ENCODE assay signal across 24 cellular contexts in the genomic region with DNA sequence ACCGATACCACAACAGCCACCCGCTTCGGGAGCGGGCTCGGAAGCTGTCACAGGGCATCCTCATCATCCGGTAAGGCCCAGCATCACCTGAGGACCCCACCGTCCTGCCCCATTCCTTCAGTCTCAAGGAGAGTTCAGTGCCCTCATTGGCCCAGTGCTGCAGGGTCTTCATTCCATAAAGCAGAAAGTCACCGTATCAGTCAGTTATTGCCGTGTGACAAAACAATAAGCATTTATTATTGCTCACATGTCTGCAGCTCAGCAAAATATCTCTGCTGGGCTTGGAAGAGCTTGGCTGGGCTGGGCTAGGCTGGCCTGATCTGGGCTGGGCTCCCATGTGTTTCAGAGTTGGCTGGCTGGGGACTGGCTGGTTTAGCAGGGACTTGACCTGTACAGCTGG. TPM values are rescaled to one million over a fixed set of nuclear protein-coding genes. Genes with fewer than 3 reads are reported as not detected.
DNase-seq lines count a peak whose midpoint lies in the region; ATAC-seq, FAIRE-seq and TF ChIP-seq lines count a peak whose summit lies in the region.
"Had no signal": no experiment of that assay in that cellular context is flagged by ENCODE, and none has a peak within 500 bp of the region (broad histone marks: within the 10 kb centered on the region; RNA-seq: fewer than 3 reads in every experiment).

No MANE protein-coding gene starts in this region.

- TF ChIP-seq POLR2A in K562 (conservative IDR thresholded peaks at IDR 0.05): no peak
- no peak for TF ChIP-seq POLR2A in body of pancreas (IDR thresholded peaks at IDR 0.05)

- peaks cover 34% of the 10 kb centered on the region for H3K36me3 Mint-ChIP-seq in activated naive CD4-positive, alpha-beta T cell treated with anti-CD3 and anti-CD28 coated beads for 36 hours (ENCODE audit: low read depth)
- peaks cover 55% of the 10 kb centered on the region for H3K36me3 Mint-ChIP-seq in nephron progenitor cell (ENCODE audit: low read depth)

- FAIRE-seq in K562 (lab: Jason Lieb, UNC): no peak
- FAIRE-seq: A204.1, D721Med, GM12878, H54 had no signal

- H3K27me3 ChIP-seq in K562 (ENCODE audit: control insufficient read depth in 2 of 2, insufficient read depth in 2 of 2, low read length in 2 of 2) (no peaks in the 10 kb centered on the region), Karpas-422 (ENCODE audit: low read length) (no peaks in the 10 kb centered on the region), body of pancreas (no peaks in the 10 kb centered on the region)
- H3K27me3 ChIP-seq: BLaER1 had no signal

- 95% methylated on average over 8 of the region's 9 CpGs for WGBS in K562 (ENCODE audit: insufficient coverage, low coverage, missing lambda C conversion rate)
- WGBS in body of pancreas, 2 donors: 94 to 97% methylated on average over 9 of the region's 9 CpGs

- DNase-seq in activated naive CD4-positive, alpha-beta T cell treated with anti-CD3 and anti-CD28 coated beads for 36 hours: no peak
- DNase-seq in activated naive CD4-positive, alpha-beta T cell (lab: John Stamatoyannopoulos, UW): no peak
- DNase-seq in K562 (ENCODE audit: extremely low read depth in 1 of 4, low spot score in 3 of 4) (no peak), nephron progenitor cell (no peak), Karpas-422 (no peak), body of pancreas (no peak), C1 segment of cervical spinal cord (lab: John Stamatoyannopoulos, UW) (no peak)
- DNase-seq: CD4-positive, alpha-beta T cell; CD8-positive, alpha-beta memory T cell; DMS 273 treated with DMSO at 0.1 percent for 48 hours; DMS79; EL; GDM1; GOT3 had no signal

- H3K27me3 Mint-ChIP-seq in activated naive CD4-positive, alpha-beta T cell treated with anti-CD3 and anti-CD28 coated beads for 36 hours (ENCODE audit: low read depth): no peaks in the 10 kb centered on the region
- H3K27me3 Mint-ChIP-seq in nephron progenitor cell (ENCODE audit: low read depth, poor library complexity): no peaks in the 10 kb centered on the region
- H3K27me3 Mint-ChIP-seq: B cell; CD4-positive, alpha-beta T cell had no signal

- in situ Hi-C loops in K562 (cut with MboI): no loop called here

- H3K9me3 Mint-ChIP-seq in activated naive CD4-positive, alpha-beta T cell treated with anti-CD3 and anti-CD28 coated beads for 36 hours: no peaks in the 10 kb centered on the region
- no peaks in the 10 kb centered on the region for H3K9me3 Mint-ChIP-seq in nephron progenitor cell
- H3K9me3 Mint-ChIP-seq: CD4-positive, alpha-beta T cell; CD8-positive, alpha-beta memory T cell had no signal

- H4K20me1 ChIP-seq in K562 (replicated peaks; ENCODE audit: control insufficient read depth, insufficient read depth, low read length): no peaks in the 10 kb centered on the region
- H4K20me1 ChIP-seq in Karpas-422 (ENCODE audit: insufficient read depth, low read depth, low read length): no peaks in the 10 kb centered on the region

- H3K4me3 Mint-ChIP-seq in activated naive CD4-positive, alpha-beta T cell treated with anti-CD3 and anti-CD28 coated beads for 36 hours: no peak overlapping the region
- H3K4me3 Mint-ChIP-seq in nephron progenitor cell: no peak overlapping the region
- H3K4me3 Mint-ChIP-seq: B cell; CD14-positive monocyte; CD4-positive, alpha-beta T cell; CD8-positive, alpha-beta memory T cell had no signal

- H3K4me1 Mint-ChIP-seq in activated naive CD4-positive, alpha-beta T cell treated with anti-CD3 and anti-CD28 coated beads for 36 hours (ENCODE audit: low read depth): peaks cover 4% of the 10 kb centered on the region
- H3K4me1 Mint-ChIP-seq in nephron progenitor cell: no peaks in the 10 kb centered on the region

- no peak for TF ChIP-seq RAD21 in K562 (CRISPR knock-in tag; conservative IDR thresholded peaks at IDR 0.05 in 1 of 2, IDR thresholded peaks at IDR 0.05 in 1 of 2)

- H3K27ac ChIP-seq in HEK293 (ENCODE audit: extremely low read depth, low read depth, low read length): no peak overlapping the region
- no peak overlapping the region; the same call in 2 of the 3 replicates for H3K27ac ChIP-seq in K562 (ENCODE audit: extremely low read depth, low read depth, low read length)
- H3K27ac ChIP-seq in Karpas-422 (ENCODE audit: low read length): no peak overlapping the region
- H3K27ac ChIP-seq in body of pancreas: no peak overlapping the region
- H3K27ac ChIP-seq: 22Rv1, BLaER1 had no signal

- POLR2A ChIA-PET in HEK293 (lab: Yijun Ruan, JAX): interaction anchor here (0.6 kb wide), 1 partner anchor 38 kb away, joined by 3 read pairs; no protein-coding TSS in a partner anchor
- POLR2A ChIA-PET in K562 (lab: Yijun Ruan, JAX): interaction anchor here (1.1 kb wide), 1 partner anchor 9 kb away, joined by 3 read pairs; a partner anchor contains a TSS

- H3K9ac ChIP-seq in K562 (ENCODE audit: insufficient read depth in 1 of 2, low read depth in 2 of 2, low read length in 2 of 2): no peak overlapping the region
- H3K9ac ChIP-seq in Karpas-422 (ENCODE audit: low read length): no peak overlapping the region
- H3K9ac ChIP-seq: BLaER1 had no signal

- H3K4me3 ChIP-seq in HEK293 (ENCODE audit: low read depth, low read length): no peak overlapping the region
- no peak overlapping the region for H3K4me3 ChIP-seq in K562
- H3K4me3 ChIP-seq in Karpas-422 (ENCODE audit: low read length): no peak overlapping the region
- no peak overlapping the region for H3K4me3 ChIP-seq in body of pancreas
- H3K4me3 ChIP-seq: BLaER1, GM12878, HAP-1 had no signal

- no peaks in the 10 kb centered on the region for H3K79me2 ChIP-seq in K562 (ENCODE audit: control insufficient read depth, insufficient read depth, low read length)
- H3K79me2 ChIP-seq in Karpas-422 (ENCODE audit: low read length): no peaks in the 10 kb centered on the region

- ATAC-seq in K562 (no peak), body of pancreas (no peak)
- ATAC-seq: GM12878 had no signal

- intact Hi-C loops in activated naive CD4-positive, alpha-beta T cell treated with anti-CD3 and anti-CD28 coated beads for 36 hours (cut with micrococcal nuclease): no loop called here
- intact Hi-C loops in K562 (cut with micrococcal nuclease): no loop called here
- intact Hi-C loops in body of pancreas (cut with DNase I): no loop called here

- BruUV-seq in K562 (replicated peaks; lab: Mats Ljungman, UMichigan): no TSS peak

- H3K9me3 ChIP-seq in HEK293 (ENCODE audit: control insufficient read depth, insufficient read depth, low read depth, low read length) (no peaks in the 10 kb centered on the region), K562 (replicated peaks; ENCODE audit: control insufficient read depth, insufficient read depth, low read depth, low read length) (no peaks in the 10 kb centered on the region), Karpas-422 (ENCODE audit: low read length) (no peaks in the 10 kb centered on the region), body of pancreas (no peaks in the 10 kb centered on the region)
- H3K9me3 ChIP-seq: BLaER1, HAP-1 had no signal

- no peaks in the 10 kb centered on the region for H3K4me1 ChIP-seq in HEK293 (ENCODE audit: control insufficient read depth, insufficient read depth, low read length)
- H3K4me1 ChIP-seq in K562 (replicated peaks in 1 of 2; ENCODE audit: control insufficient read depth in 2 of 2, insufficient read depth in 2 of 2, low read length in 2 of 2): peaks cover 0 to 6% of the 10 kb centered on the region in 2 experiments; a peak in 2 of 5 replicates
- H3K4me1 ChIP-seq in Karpas-422 (ENCODE audit: low read length): no peaks in the 10 kb centered on the region
- H3K4me1 ChIP-seq in body of pancreas: no peaks in the 10 kb centered on the region
- H3K4me1 ChIP-seq: BLaER1, HAP-1 had no signal

- no peak for TF ChIP-seq EP300 in K562 (IDR thresholded peaks at IDR 0.05; ENCODE audit: low read length)

- no peak for TF ChIP-seq CTCF in HEK293 (tag by site-specific recombination; IDR thresholded peaks at IDR 0.05)
- no peak for TF ChIP-seq CTCF in K562 (IDR thresholded peaks at IDR 0.05 in 2 of 3, conservative IDR thresholded peaks at IDR 0.05 in 1 of 3; ENCODE audit: insufficient read depth in 2 of 3, low read depth in 1 of 3, low read length in 3 of 3)
- TF ChIP-seq CTCF in nephron progenitor cell (IDR thresholded peaks at IDR 0.05): no peak
- TF ChIP-seq CTCF in body of pancreas (IDR thresholded peaks at IDR 0.05): no peak

- H3K36me3 ChIP-seq in HEK293 (ENCODE audit: control insufficient read depth in 2 of 2, insufficient read depth in 1 of 2, low read length in 2 of 2): peaks cover 46 to 87% of the 10 kb centered on the region in 2 experiments
- peaks cover 73% of the 10 kb centered on the region for H3K36me3 ChIP-seq in K562 (ENCODE audit: control insufficient read depth, insufficient read depth, low read length)
- H3K36me3 ChIP-seq in Karpas-422 (ENCODE audit: insufficient read depth, low read length): peaks cover 20% of the 10 kb centered on the region; the same call in 1 of the 2 replicates
- peaks cover 15 to 29% of the 10 kb centered on the region in 2 donors for H3K36me3 ChIP-seq in body of pancreas (replicated peaks in 1 of 2; ENCODE audit: insufficient read depth in 1 of 2, low read depth in 2 of 2)

- H3K9me1 ChIP-seq in K562 (ENCODE audit: control insufficient read depth, insufficient read depth, low read length): no peaks in the 10 kb centered on the region

- CTCF ChIA-PET in activated naive CD4-positive, alpha-beta T cell treated with anti-CD3 and anti-CD28 coated beads for 36 hours (lab: Charles Lee): no interaction called here
- CTCF ChIA-PET in HEK293 (lab: Yijun Ruan, JAX) (interaction anchor here (1.6 kb wide), 1 partner anchor 158 kb away, joined by 3 read pairs; no protein-coding TSS in a partner anchor), K562 (lab: Yijun Ruan, JAX; ENCODE audit: low intra/inter-chr PET ratio) (no interaction called here)

- no peaks in the 10 kb centered on the region for H3K9me2 ChIP-seq in Karpas-422 (replicated peaks; ENCODE audit: insufficient read depth, low read length)

- H3K4me2 ChIP-seq in K562 (ENCODE audit: insufficient read depth, low read length) (no peak overlapping the region), Karpas-422 (ENCODE audit: low read depth, low read length, poor library complexity, severe bottlenecking) (no peak overlapping the region)
- H3K4me2 ChIP-seq: BLaER1 had no signal

- H2AFZ ChIP-seq in K562 (ENCODE audit: low read depth, low read length): no peak overlapping the region
- H2AFZ ChIP-seq in Karpas-422 (ENCODE audit: low read length): no peak overlapping the region

- H3K27ac Mint-ChIP-seq in activated naive CD4-positive, alpha-beta T cell treated with anti-CD3 and anti-CD28 coated beads for 36 hours: peak overlapping the region; percentile 69
- peak overlapping the region; percentile 40 for H3K27ac Mint-ChIP-seq in nephron progenitor cell
- H3K27ac Mint-ChIP-seq: B cell; CD4-positive, alpha-beta T cell had no signal

RNA-seq across cellular contexts. Expression of gene MRI1, which starts 8.1 kb away (rescaled TPM):
- total RNA-seq in activated naive CD4-positive, alpha-beta T cell treated with anti-CD3 and anti-CD28 coated beads for 36 hours: 10 to 100 TPM; 14.0 to 14.8 TPM
- 17.4 and 51.8 TPM in 2 replicates for total RNA-seq in K562 (2011; cell fraction: chromatin; rRNA removed; ENCODE audit: low replicate concordance)
- 53.4 and 56.5 TPM in 2 replicates for total RNA-seq in K562 (2011; cell fraction: nucleolus; rRNA removed)
- 27.6 and 32.3 TPM in 2 replicates for total RNA-seq in K562 (2011; cell fraction: nucleoplasm; rRNA removed)
- total RNA-seq in K562 (2014; rRNA removed): 57.4 and 68.7 TPM in 2 replicates
- total RNA-seq in K562 (2014; rRNA removed; fragmentation: Illumina TruSeq; extraction: Trizol): 13.3 and 15.8 TPM in 2 replicates
- total RNA-seq in K562 (2015; rRNA removed; fragmentation: Illumina TruSeq; extraction: Trizol): 30.9 and 31.6 TPM in 2 replicates
- 45.8 and 47.3 TPM in 2 replicates for total RNA-seq in K562 (2021)
- polyA plus RNA-seq in K562 (2011; rRNA removed): 19.3 and 27.7 TPM in 2 replicates
- 29.0 and 63.4 TPM in 2 replicates for polyA plus RNA-seq in K562 (2011; cell fraction: cytosol; rRNA removed)
- polyA plus RNA-seq in K562 (2011; cell fraction: nucleus; rRNA removed): 98.1 and 179 TPM in 2 replicates
- polyA plus RNA-seq in K562 (2012): 24.2 and 27.5 TPM in 2 replicates
- polyA plus RNA-seq in K562 (2014; fragmentation: Illumina TruSeq; extraction: Trizol): 28.2 and 30.0 TPM in 2 replicates
- 1 to 10 TPM; 5.5 to 6.5 TPM for polyA plus RNA-seq in K562 (2014; fragmentation: Nextera tagmentation; extraction: Ambion mirVana)
- polyA plus RNA-seq in K562 (2014; rRNA removed): 34.7 and 43.0 TPM in 2 replicates
- polyA minus RNA-seq in K562 (2011; rRNA and poly(A)+ RNA removed): 10.9 and 14.8 TPM in 2 replicates
- 27.6 and 28.3 TPM in 2 replicates for polyA minus RNA-seq in K562 (2011; cell fraction: cytosol; rRNA and poly(A)+ RNA removed)
- polyA minus RNA-seq in K562 (2011; cell fraction: nucleus; rRNA and poly(A)+ RNA removed): 23.2 and 23.7 TPM in 2 replicates
- total RNA-seq in Karpas-422 (2014; rRNA removed; shearing (Covaris generic); ENCODE audit: low replicate concordance): 33.4 and 78.9 TPM in 2 replicates
- 10 to 100 TPM; 69.0 to 82.7 TPM for total RNA-seq in body of pancreas

RNA-seq across cellular contexts. Expression of gene C19orf53, which starts 18.0 kb away (rescaled TPM):
- 100 to 1,000 TPM; 116 to 132 TPM for total RNA-seq in activated naive CD4-positive, alpha-beta T cell treated with anti-CD3 and anti-CD28 coated beads for 36 hours
- 16.1 and 36.9 TPM in 2 replicates for total RNA-seq in K562 (2011; cell fraction: chromatin; rRNA removed; ENCODE audit: low replicate concordance)
- 41.2 and 47.9 TPM in 2 replicates for total RNA-seq in K562 (2011; cell fraction: nucleolus; rRNA removed)
- 32.6 and 42.2 TPM in 2 replicates for total RNA-seq in K562 (2011; cell fraction: nucleoplasm; rRNA removed)
- total RNA-seq in K562 (2014; rRNA removed) (164 and 284 TPM in 2 replicates), K562 (2014; rRNA removed; fragmentation: Illumina TruSeq; extraction: Trizol) (63.0 and 98.5 TPM in 2 replicates), K562 (2015; rRNA removed; fragmentation: Illumina TruSeq; extraction: Trizol) (115 and 130 TPM in 2 replicates), K562 (2021) (95.9 and 109 TPM in 2 replicates), body of pancreas (100 to 1,000 TPM in 1 of 2 donors, 10 to 100 TPM in 1; 47.7 to 103 TPM)
- polyA plus RNA-seq in K562 (2011; rRNA removed) (151 and 169 TPM in 2 replicates), K562 (2014; fragmentation: Illumina TruSeq; extraction: Trizol) (205 and 214 TPM in 2 replicates), K562 (2014; fragmentation: Nextera tagmentation; extraction: Ambion mirVana) (100 to 1,000 TPM; 416 to 441 TPM), K562 (2014; rRNA removed) (197 and 206 TPM in 2 replicates)
- 153 and 227 TPM in 2 replicates for polyA plus RNA-seq in K562 (2011; cell fraction: cytosol; rRNA removed)
- 87.2 and 100 TPM in 2 replicates for polyA plus RNA-seq in K562 (2011; cell fraction: nucleus; rRNA removed)
- 146 and 190 TPM in 2 replicates for polyA plus RNA-seq in K562 (2012)
- 24.1 and 41.5 TPM in 2 replicates for polyA minus RNA-seq in K562 (2011; rRNA and poly(A)+ RNA removed)
- polyA minus RNA-seq in K562 (2011; cell fraction: cytosol; rRNA and poly(A)+ RNA removed): 58.9 and 66.1 TPM in 2 replicates
- 14.9 and 21.1 TPM in 2 replicates for polyA minus RNA-seq in K562 (2011; cell fraction: nucleus; rRNA and poly(A)+ RNA removed)
- 117 and 158 TPM in 2 replicates for total RNA-seq in Karpas-422 (2014; rRNA removed; shearing (Covaris generic); ENCODE audit: low replicate concordance)

RNA-seq across cellular contexts. Expression of gene ZSWIM4, which starts 39.0 kb away (rescaled TPM):
- total RNA-seq in activated naive CD4-positive, alpha-beta T cell treated with anti-CD3 and anti-CD28 coated beads for 36 hours: 1 to 10 TPM; 6.7 to 7.1 TPM
- 1.5 and 4.2 TPM in 2 replicates for total RNA-seq in K562 (2011; cell fraction: chromatin; rRNA removed; ENCODE audit: low replicate concordance)
- 3.5 and 3.7 TPM in 2 replicates for total RNA-seq in K562 (2011; cell fraction: nucleolus; rRNA removed)
- total RNA-seq in K562 (2011; cell fraction: nucleoplasm; rRNA removed): 1.9 and 2.8 TPM in 2 replicates
- total RNA-seq in K562 (2014; rRNA removed) (1.0 and 1.3 TPM in 2 replicates), K562 (2014; rRNA removed; fragmentation: Illumina TruSeq; extraction: Trizol) (0.22 and 0.25 TPM in 2 replicates), K562 (2015; rRNA removed; fragmentation: Illumina TruSeq; extraction: Trizol) (0.25 and 0.57 TPM in 2 replicates), K562 (2021) (3.5 and 3.7 TPM in 2 replicates), body of pancreas (10 to 100 TPM in 1 of 2 donors, 1 to 10 TPM in 1; 3.4 to 12.5 TPM)
- polyA plus RNA-seq in K562 (2011; rRNA removed) (0.67 and 1.0 TPM in 2 replicates), K562 (2014; fragmentation: Illumina TruSeq; extraction: Trizol) (0.79 and 1.7 TPM in 2 replicates), K562 (2014; fragmentation: Nextera tagmentation; extraction: Ambion mirVana) (not detected), K562 (2014; rRNA removed) (1.1 and 2.1 TPM in 2 replicates)
- polyA plus RNA-seq in K562 (2011; cell fraction: cytosol; rRNA removed): 0.81 and 2.0 TPM in 2 replicates
- 1.5 and 4.5 TPM in 2 replicates for polyA plus RNA-seq in K562 (2011; cell fraction: nucleus; rRNA removed)
- 1.3 and 3.5 TPM in 2 replicates for polyA plus RNA-seq in K562 (2012)
- 0.54 and 0.98 TPM in 2 replicates for polyA minus RNA-seq in K562 (2011; rRNA and poly(A)+ RNA removed)
- polyA minus RNA-seq in K562 (2011; cell fraction: cytosol; rRNA and poly(A)+ RNA removed): 3.0 and 5.0 TPM in 2 replicates
- polyA minus RNA-seq in K562 (2011; cell fraction: nucleus; rRNA and poly(A)+ RNA removed): 1.5 and 1.7 TPM in 2 replicates
- total RNA-seq in Karpas-422 (2014; rRNA removed; shearing (Covaris generic); ENCODE audit: low replicate concordance): 6.8 and 7.3 TPM in 2 replicates
